ENCODE assay signal across 8 cellular contexts in genomic region chr3:30768703-30769550, GRCh38.
DNase-seq lines count a peak whose midpoint lies in the region; ATAC-seq and TF ChIP-seq lines count a peak whose summit lies in the region.

No MANE protein-coding gene starts in this region.

- peaks cover 0 to 7% of the 10 kb centered on the region in 2 donors for H3K4me1 ChIP-seq in left lung

- TF ChIP-seq CTCF in BJ (IDR thresholded peaks at IDR 0.05; ENCODE audit: insufficient read depth, low read depth, low read length): peak; percentile 84
- TF ChIP-seq CTCF in left lung (IDR thresholded peaks at IDR 0.05): peak; percentile 74 to 83

- POLR2A ChIA-PET in BJ (lab: Charles Lee): no interaction called here

- no peak for DNase-seq in BJ (ENCODE audit: low read depth)
- DNase-seq in NCI-H146 (lab: John Stamatoyannopoulos, UW): peak; percentile 62
- DNase-seq in activated CD4-positive, CD25-positive, alpha-beta regulatory T cell treated with anti-CD3 and anti-CD28 coated beads, Interleukin-2, amount 50 U/mL, for 72 hours: peak; percentile 64
- DNase-seq in cerebellar cortex (ENCODE audit: low spot score): peak; percentile 38
- peak; percentile 60 to 74 for DNase-seq in left lung
- peak; percentile 60 to 68 for DNase-seq in stimulated activated CD4-positive, alpha-beta T cell treated with anti-CD3 and anti-CD28 coated beads, Interleukin-4, amount 100 ng/mL, for 48 hours (ENCODE audit: low read depth in 2 of 2)
- DNase-seq in DMS153 (lab: John Stamatoyannopoulos, UW): no peak

- peak; percentile 66 for ATAC-seq in GM21367 (IDR thresholded peaks at IDR 0.05; ENCODE audit: unreplicated experiment)
- peak; percentile 72 for ATAC-seq in left lung

- CTCF ChIA-PET in BJ (lab: Yijun Ruan, JAX): interaction anchor here (0.6 to 4.2 kb wide), 16 partner anchors 9 to 998 kb away, joined by 3 to 32 read pairs (median 4); no protein-coding TSS in a partner anchor

- H3K4me3 ChIP-seq in BJ (ENCODE audit: low read depth, low read length) (no peak overlapping the region), left lung (no peak overlapping the region)

- no peaks in the 10 kb centered on the region for H3K9me3 ChIP-seq in left lung

- no peak overlapping the region for H3K27ac ChIP-seq in left lung

- intact Hi-C loops in left lung (cut with DNase I): no loop called here

- H3K36me3 ChIP-seq in BJ (ENCODE audit: control insufficient read depth, insufficient read depth, low read length): no peaks in the 10 kb centered on the region
- H3K36me3 ChIP-seq in left lung: no peaks in the 10 kb centered on the region

- H3K27me3 ChIP-seq in BJ (ENCODE audit: control insufficient read depth, insufficient read depth, low read length) (no peaks in the 10 kb centered on the region), left lung (no peaks in the 10 kb centered on the region)

Comparison
In these comparisons a context has a peak if more than half of its experiments do, and no peak if none do; other contexts are left out.
1. DNase-seq: peak in NCI-H146 (single experiment), activated CD4-positive, CD25-positive, alpha-beta regulatory T cell treated with anti-CD3 and anti-CD28 coated beads, Interleukin-2, amount 50 U/mL, for 72 hours (single experiment), cerebellar cortex (single experiment), left lung (2 of 2) and stimulated activated CD4-positive, alpha-beta T cell treated with anti-CD3 and anti-CD28 coated beads, Interleukin-4, amount 100 ng/mL, for 48 hours (2 of 2); none in BJ (single experiment) and DMS153 (single experiment).